Comparison of ENCODE assay signal across 19 cellular contexts in the genomic region with DNA sequence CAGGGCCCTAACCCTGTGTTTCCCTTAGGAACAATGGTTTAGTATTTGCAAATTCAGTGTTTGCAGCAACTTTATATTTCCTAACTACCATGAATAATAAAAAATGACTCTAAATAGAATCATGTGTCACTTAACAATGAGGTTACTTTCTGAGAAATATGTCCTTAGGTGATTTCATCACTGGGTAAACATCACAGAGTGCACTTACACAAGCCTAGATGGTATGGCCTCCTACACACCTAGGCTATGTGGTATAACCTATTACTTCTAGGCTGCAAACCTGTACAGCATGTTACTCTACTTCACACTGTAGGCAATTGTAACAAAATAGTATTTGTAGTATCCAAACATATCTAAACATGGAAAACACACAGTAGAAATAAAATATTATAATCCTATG.
"Had no signal": no experiment of that assay in that cellular context is flagged by ENCODE, and none has a peak within 500 bp of the region (broad histone marks: within the 10 kb centered on the region; RNA-seq: fewer than 3 reads in every experiment).

No MANE protein-coding gene starts in this region.

- H3K4me3 ChIP-seq: ovary, prostate gland, thyroid gland had no signal

- H3K27me3 ChIP-seq: neutrophil, ovary, thyroid gland had no signal

- H3K27ac ChIP-seq: neutrophil, ovary, prostate gland, thyroid gland had no signal

- DNase-seq: activated CD4-positive, alpha-beta memory T cell treated with anti-CD3 and anti-CD28 coated beads for 36 hours; activated CD4-positive, alpha-beta T cell treated with anti-CD3 and anti-CD28 coated beads for 4 hours; activated CD4-positive, CD25-positive, alpha-beta regulatory T cell; activated effector memory CD4-positive, alpha-beta T cell treated with anti-CD3 and anti-CD28 coated beads, Interleukin-2, amount 50 U/mL, for 16 hours; activated naive CD4-positive, alpha-beta T cell treated with anti-CD3 and anti-CD28 coated beads, Interleukin-2, amount 10 ng/mL, durations not matched to agents 7 days and 5 days; amygdala; erythroblast; foreskin melanocyte; immature natural killer cell; kidney glomerular epithelial cell; left ventricle myocardium superior; ovary; right cardiac atrium; stimulated activated CD4-positive, alpha-beta T cell treated with anti-CD3 and anti-CD28 coated beads, Interleukin-12 subunit alpha, Interleukin-12 subunit beta, amount 100 ng/mL, for 4 hours; substantia nigra; T-helper 17 cell; thyroid gland had no signal

- H3K4me1 ChIP-seq: prostate gland, thyroid gland had no signal

- H3K9me3 ChIP-seq: neutrophil, ovary, prostate gland, thyroid gland had no signal

- H3K36me3 ChIP-seq: neutrophil, ovary, prostate gland, thyroid gland had no signal

- ATAC-seq: left ventricle myocardium superior, right cardiac atrium, T-helper 17 cell had no signal
